In genomic region chr10:114100848-114101741, GRCh38 we compare ENCODE assay signal across 9 cellular contexts. TPM values are rescaled to one million over a fixed set of nuclear protein-coding genes. Genes with fewer than 3 reads are reported as not detected.
DNase-seq lines count a peak whose midpoint lies in the region; ATAC-seq, FAIRE-seq and TF ChIP-seq lines count a peak whose summit lies in the region.
"Had no signal": no experiment of that assay in that cellular context is flagged by ENCODE, and none has a peak within 500 bp of the region (broad histone marks: within the 10 kb centered on the region; RNA-seq: fewer than 3 reads in every experiment).

No MANE protein-coding gene starts in this region.

- H3K4me1 ChIP-seq in pancreas (no peaks in the 10 kb centered on the region), Karpas-422 (ENCODE audit: low read length) (peaks cover 13% of the 10 kb centered on the region)

- TF ChIP-seq CTCF in WI38 (IDR thresholded peaks at IDR 0.05; ENCODE audit: low read depth, low read length) = no peak
- no peak for TF ChIP-seq CTCF in pancreas (IDR thresholded peaks at IDR 0.05)

- ATAC-seq in Right ventricle myocardium superior (ENCODE audit: poor library complexity) = peak; percentile 50
- ATAC-seq in pancreas = peak; percentile 55 to 65 (median 60)

- no peaks in the 10 kb centered on the region for H3K9me3 ChIP-seq in pancreas
- H3K9me3 ChIP-seq in Karpas-422 (ENCODE audit: low read length) = no peaks in the 10 kb centered on the region

- no peak overlapping the region; the same call in 1 of the 2 replicates for H2AFZ ChIP-seq in Karpas-422 (ENCODE audit: low read length)

- H3K79me2 ChIP-seq in Karpas-422 (ENCODE audit: low read length) = no peaks in the 10 kb centered on the region

- peak; percentile 18 for DNase-seq in activated CD4-positive, alpha-beta T cell treated with anti-CD3 and anti-CD28 coated beads for 48 hours
- DNase-seq in activated CD4-positive, alpha-beta T cell treated with anti-CD3 and anti-CD28 coated beads for 1 hour = no peak
- peak; percentile 60 for DNase-seq in Right ventricle myocardium superior
- peak in 1 of 6 donors; percentile 63 for DNase-seq in pancreas
- no peak for DNase-seq in Karpas-422
- no peak for DNase-seq in NCI-H2081 treated with DMSO at 0.1 percent for 48 hours (lab: John Stamatoyannopoulos, UW)
- DNase-seq in NCI-H1930 (lab: John Stamatoyannopoulos, UW) = no peak

- FAIRE-seq in pancreas (lab: Jason Lieb, UNC) = no peak
- FAIRE-seq: G401.6 had no signal

- intact Hi-C loops in Right ventricle myocardium superior (cut with DNase I) (loop anchor here (5.0 kb wide), 2 partner anchors 299 to 394 kb away; no protein-coding TSS in a partner anchor), pancreas (cut with DNase I) (loop anchor here in 2 of 3 donors (5.0 to 10.0 kb wide), 3 partner anchors 294 to 396 kb away; no protein-coding TSS in a partner anchor)

- 14% methylated on average over 44 to 47 of the region's 47 CpGs for WGBS in pancreas, 2 donors

- H4K20me1 ChIP-seq in Karpas-422 (ENCODE audit: insufficient read depth, low read depth, low read length) = no peaks in the 10 kb centered on the region

- no peak overlapping the region for H3K27ac ChIP-seq in pancreas
- H3K27ac ChIP-seq in Karpas-422 (ENCODE audit: low read length) = no peak overlapping the region

- H3K27me3 ChIP-seq in pancreas (no peaks in the 10 kb centered on the region), Karpas-422 (ENCODE audit: low read length) (peaks cover 4% of the 10 kb centered on the region; the same call in 1 of the 2 replicates)

- H3K4me2 ChIP-seq in Karpas-422 (ENCODE audit: low read depth, low read length, poor library complexity, severe bottlenecking) = no peak overlapping the region

- H3K36me3 ChIP-seq in pancreas (no peaks in the 10 kb centered on the region), Karpas-422 (ENCODE audit: insufficient read depth, low read length) (no peaks in the 10 kb centered on the region)

- no peaks in the 10 kb centered on the region for H3K9me2 ChIP-seq in Karpas-422 (replicated peaks; ENCODE audit: insufficient read depth, low read length)

- H3K9ac ChIP-seq in Karpas-422 (ENCODE audit: low read length) = no peak overlapping the region

- H3K4me3 ChIP-seq in WI38 (ENCODE audit: low read depth, low read length) = peak overlapping the region; percentile 43
- H3K4me3 ChIP-seq in pancreas = peak overlapping the region in 3 of 4 donors; percentile 21 to 37 (median 32)
- no peak overlapping the region for H3K4me3 ChIP-seq in Karpas-422 (ENCODE audit: low read length)

RNA-seq across cellular contexts. Expression of gene ADRB1, which starts 57.4 kb away (rescaled TPM):
- total RNA-seq in Right ventricle myocardium superior (63.0 TPM), pancreas (1 to 10 TPM in 3 of 6 donors, under 1 TPM in 3; 0.62 to 1.3 (median 0.97) TPM)
- polyA plus RNA-seq in pancreas = 1 to 10 TPM in 1 of 2 donors, under 1 TPM in 1; 0.49 to 2.1 TPM
- total RNA-seq in Karpas-422 (2014; rRNA removed; shearing (Covaris generic); ENCODE audit: low replicate concordance) = not detected in 2 replicates

Comparison
In these comparisons a context has a peak if more than half of its experiments do, and no peak if none do; other contexts are left out.
1. DNase-seq: peak in activated CD4-positive, alpha-beta T cell treated with anti-CD3 and anti-CD28 coated beads for 48 hours (single experiment) and Right ventricle myocardium superior (single experiment); none in activated CD4-positive, alpha-beta T cell treated with anti-CD3 and anti-CD28 coated beads for 1 hour (single experiment), Karpas-422 (single experiment), NCI-H2081 treated with DMSO at 0.1 percent for 48 hours (single experiment) and NCI-H1930 (0 of 2).
2. RNA of gene ADRB1, which starts 57.4 kb away (total RNA-seq): 63.0 TPM in Right ventricle myocardium superior (single experiment); 0.62 to 1.3 TPM in pancreas and not detected in Karpas-422; every median in the first group is over 10 times any median in the second.